ENCODE assay signal across 8 cellular contexts in genomic region chr16:87635541-87636049, GRCh38. TPM values are rescaled to one million over a fixed set of nuclear protein-coding genes. Genes with fewer than 3 reads are reported as not detected.
DNase-seq lines count a peak whose midpoint lies in the region; ATAC-seq lines count a peak whose summit lies in the region.

No MANE protein-coding gene starts in this region.

- 19 to 24% methylated on average over 17 to 22 of the region's 23 CpGs for WGBS in GM23248 (ENCODE audit: low coverage in 1 of 2, low lambda C conversion rate in 2 of 2, missing lambda C conversion rate in 2 of 2), 2 experiments

- H3K9me2 ChIP-seq in GM23248 (ENCODE audit: insufficient read depth): no peaks in the 10 kb centered on the region

- no peak overlapping the region; the same call in 1 of the 2 replicates for H3K9ac ChIP-seq in GM23248

- no peak for ATAC-seq in GM21576 (IDR thresholded peaks at IDR 0.05; ENCODE audit: unreplicated experiment)

- H3K4me2 ChIP-seq in GM23248 (ENCODE audit: unreplicated experiment): peak overlapping the region; percentile 50

- no peaks in the 10 kb centered on the region for H3K4me1 ChIP-seq in GM23248 (ENCODE audit: insufficient read depth)

- no peaks in the 10 kb centered on the region for H3F3A ChIP-seq in GM23248 (ENCODE audit: insufficient read depth)

- H2AFZ ChIP-seq in GM23248: 0 out of 2 replicates have a peak overlapping the region, but pooled peaks have one; percentile 28

- H3K79me2 ChIP-seq in GM23248 (ENCODE audit: insufficient read depth): no peaks in the 10 kb centered on the region

- 0 out of 2 replicates have a peak overlapping the region, but pooled peaks have one; percentile 26 for H3K4me3 ChIP-seq in GM23248

- no peaks in the 10 kb centered on the region for H3K36me3 ChIP-seq in GM23248 (ENCODE audit: low read depth)

- in situ Hi-C loops in GM23248 (cut with MboI): no loop called here

- H3K9me3 ChIP-seq in GM23248 (ENCODE audit: low read depth): no peaks in the 10 kb centered on the region

- H3K27ac ChIP-seq in GM23248: no peak overlapping the region

- peaks cover 17% of the 10 kb centered on the region for H3K27me3 ChIP-seq in GM23248 (replicated peaks; ENCODE audit: insufficient read depth)

- H4K20me1 ChIP-seq in GM23248 (ENCODE audit: insufficient read depth): no peaks in the 10 kb centered on the region

- peak; percentile 40 to 52 for DNase-seq in AML-193 (lab: John Stamatoyannopoulos, UW)
- DNase-seq in GM23248: peak; percentile 64
- peak; percentile 62 to 72 for DNase-seq in NOMO-1 (lab: John Stamatoyannopoulos, UW; ENCODE audit: unreplicated experiment in 2 of 2)
- peak; percentile 90 for DNase-seq in activated CD8-positive, alpha-beta memory T cell treated with anti-CD3 and anti-CD28 coated beads for 24 hours
- peak; percentile 47 for DNase-seq in effector CD8-positive, alpha-beta T cell (lab: John Stamatoyannopoulos, UW)
- peak; percentile 13 for DNase-seq in middle frontal gyrus (ENCODE audit: extremely low spot score, low spot score)
- DNase-seq in stimulated activated CD8-positive, alpha-beta memory T cell treated with anti-CD3 and anti-CD28 coated beads, Interleukin-4, amount 100 ng/mL, for 24 hours (ENCODE audit: low read depth): peak; percentile 58

RNA-seq across cellular contexts. Expression of gene JPH3, which starts 33.3 kb away (rescaled TPM):
- not detected in 2 replicates for total RNA-seq in GM23248 (2014; rRNA removed; shearing (Covaris generic))
- not detected in 2 replicates for polyA plus RNA-seq in GM23248 (2016; fragmentation: Nextera tagmentation; extraction: Ambion mirVana)

Comparison
In these comparisons a context has a peak if more than half of its experiments do, and no peak if none do; other contexts are left out.
1. DNase-seq: peak in every context shown above with its lines; median percentile 90 in activated CD8-positive, alpha-beta memory T cell treated with anti-CD3 and anti-CD28 coated beads for 24 hours; 67 in NOMO-1; 64 in GM23248; 58 in stimulated activated CD8-positive, alpha-beta memory T cell treated with anti-CD3 and anti-CD28 coated beads, Interleukin-4, amount 100 ng/mL, for 24 hours; 47 in effector CD8-positive, alpha-beta T cell; 46 in AML-193; 13 in middle frontal gyrus.